Comparison of ENCODE assay signal across 13 cellular contexts in genomic region chr17:50059759-50060273, GRCh38. TPM values are rescaled to one million over a fixed set of nuclear protein-coding genes. Genes with fewer than 3 reads are reported as not detected.
DNase-seq lines count a peak whose midpoint lies in the region; ATAC-seq and TF ChIP-seq lines count a peak whose summit lies in the region.
"Had no signal": no experiment of that assay in that cellular context is flagged by ENCODE, and none has a peak within 500 bp of the region (broad histone marks: within the 10 kb centered on the region; RNA-seq: fewer than 3 reads in every experiment).

No MANE protein-coding gene starts in this region.

- H3K27ac ChIP-seq in suprapubic skin: peak overlapping the region; percentile 68

- DNase-seq in MG63 (peak; percentile 86), chondrocyte (ENCODE audit: low spot score) (peak; percentile 69), kidney tubule cell (ENCODE audit: low spot score) (peak; percentile 55), suprapubic skin (ENCODE audit: low spot score in 2 of 2) (no peak), HUDEP-2 (lab: John Stamatoyannopoulos, UW; ENCODE audit: unreplicated experiment in 76 of 76) (no peak)
- no peak for DNase-seq in naive thymus-derived CD8-positive, alpha-beta T cell
- DNase-seq in activated naive CD4-positive, alpha-beta T cell treated with Interleukin-2 at 50 U/mL for 16 hours: no peak
- DNase-seq: activated naive CD8-positive, alpha-beta T cell treated with anti-CD3 and anti-CD28 coated beads for 36 hours; DMS79; MM.1S; stimulated activated CD8-positive, alpha-beta memory T cell treated with anti-CD3 and anti-CD28 coated beads, Interleukin-4, amount 100 ng/mL, for 48 hours had no signal

- H3K4me1 ChIP-seq in suprapubic skin: peaks cover 85% of the 10 kb centered on the region

- no peak for ATAC-seq in GM19463 (IDR thresholded peaks at IDR 0.05; ENCODE audit: unreplicated experiment)
- ATAC-seq in naive thymus-derived CD8-positive, alpha-beta T cell: no peak
- ATAC-seq: activated CD4-positive, CD25-positive, alpha-beta regulatory T cell treated with anti-CD3 and anti-CD28 coated beads, Interleukin-2, amount 50 U/mL, for 24 hours had no signal

- no peaks in the 10 kb centered on the region for H3K27me3 Mint-ChIP-seq in chondrocyte (ENCODE audit: low read depth)
- peaks cover 0 to 8% (median 0%) of the 10 kb centered on the region in 5 donors for H3K27me3 Mint-ChIP-seq in naive thymus-derived CD8-positive, alpha-beta T cell

- peak overlapping the region; percentile 98 for H3K27ac Mint-ChIP-seq in chondrocyte (ENCODE audit: unreplicated experiment)
- H3K27ac Mint-ChIP-seq in naive thymus-derived CD8-positive, alpha-beta T cell: peak overlapping the region in 2 of 10 donors; percentile 30 to 66
- H3K27ac Mint-ChIP-seq: activated naive CD8-positive, alpha-beta T cell treated with anti-CD3 and anti-CD28 coated beads for 36 hours had no signal

- H3K9me3 ChIP-seq in MG63 (no peaks in the 10 kb centered on the region), suprapubic skin (no peaks in the 10 kb centered on the region)

- TF ChIP-seq POLR2A in suprapubic skin (IDR thresholded peaks at IDR 0.05): no peak

- no peak for TF ChIP-seq EP300 in suprapubic skin (IDR thresholded peaks at IDR 0.05)

- POLR2A ChIA-PET in naive thymus-derived CD8-positive, alpha-beta T cell (lab: Charles Lee): no interaction called here

- peak overlapping the region; percentile 82 for H3K4me3 Mint-ChIP-seq in chondrocyte (ENCODE audit: unreplicated experiment)
- H3K4me3 Mint-ChIP-seq in naive thymus-derived CD8-positive, alpha-beta T cell: no peak overlapping the region
- H3K4me3 Mint-ChIP-seq: activated naive CD8-positive, alpha-beta T cell treated with anti-CD3 and anti-CD28 coated beads for 36 hours had no signal

- peaks cover 3% of the 10 kb centered on the region for H3K36me3 Mint-ChIP-seq in chondrocyte (ENCODE audit: low read depth)
- no peaks in the 10 kb centered on the region for H3K36me3 Mint-ChIP-seq in naive thymus-derived CD8-positive, alpha-beta T cell
- H3K36me3 Mint-ChIP-seq: activated naive CD8-positive, alpha-beta T cell treated with anti-CD3 and anti-CD28 coated beads for 36 hours had no signal

- TF ChIP-seq CTCF in chondrocyte (IDR thresholded peaks at IDR 0.05): no peak
- no peak for TF ChIP-seq CTCF in suprapubic skin (IDR thresholded peaks at IDR 0.05)

- 53% methylated on average over 5 of the region's 5 CpGs for WGBS in suprapubic skin

- H3K27me3 ChIP-seq in MG63 (no peaks in the 10 kb centered on the region), suprapubic skin (no peaks in the 10 kb centered on the region)

- H3K9me3 Mint-ChIP-seq in chondrocyte (ENCODE audit: low read depth): no peaks in the 10 kb centered on the region
- no peaks in the 10 kb centered on the region for H3K9me3 Mint-ChIP-seq in naive thymus-derived CD8-positive, alpha-beta T cell
- H3K9me3 Mint-ChIP-seq: activated naive CD8-positive, alpha-beta T cell treated with anti-CD3 and anti-CD28 coated beads for 36 hours had no signal

- H3K4me3 ChIP-seq in MG63: peak overlapping the region; percentile 13
- H3K4me3 ChIP-seq in suprapubic skin: peak overlapping the region; percentile 25

- H3K36me3 ChIP-seq in MG63: peaks cover 66% of the 10 kb centered on the region
- no peaks in the 10 kb centered on the region for H3K36me3 ChIP-seq in suprapubic skin

- peaks cover 87% of the 10 kb centered on the region for H3K4me1 Mint-ChIP-seq in chondrocyte (ENCODE audit: low read depth)
- H3K4me1 Mint-ChIP-seq in naive thymus-derived CD8-positive, alpha-beta T cell: peaks cover 17 to 26% (median 23%) of the 10 kb centered on the region in 4 donors

RNA-seq across cellular contexts. Expression of gene ITGA3, which starts 3.9 kb away (rescaled TPM):
- total RNA-seq in MG63 (2014; rRNA removed; shearing (Covaris generic); ENCODE audit: low replicate concordance): 162 and 248 TPM in 2 replicates
- total RNA-seq in chondrocyte (85.8 to 236 TPM (median 216 TPM) in 3 replicates), suprapubic skin (100 to 1,000 TPM in 3 of 4 donors, 10 to 100 TPM in 1; 85.9 to 229 (median 198) TPM)
- 1 to 10 TPM; 8.0 to 8.5 TPM for total RNA-seq in naive thymus-derived CD8-positive, alpha-beta T cell
- polyA plus RNA-seq in naive thymus-derived CD8-positive, alpha-beta T cell: 1 to 10 TPM in 2 of 3 donors, under 1 TPM in 1; 0.40 to 1.5 (median 1.4) TPM

RNA-seq across cellular contexts. Expression of gene PDK2, which starts 35.3 kb away (rescaled TPM):
- 16.9 and 25.8 TPM in 2 replicates for total RNA-seq in MG63 (2014; rRNA removed; shearing (Covaris generic); ENCODE audit: low replicate concordance)
- total RNA-seq in chondrocyte (28.9 to 38.0 TPM (median 31.1 TPM) in 3 replicates), suprapubic skin (100 to 1,000 TPM in 2 of 4 donors, 10 to 100 TPM in 2; 33.2 to 114 (median 69.6) TPM)
- total RNA-seq in naive thymus-derived CD8-positive, alpha-beta T cell: 10 to 100 TPM; 44.4 to 45.3 TPM
- polyA plus RNA-seq in naive thymus-derived CD8-positive, alpha-beta T cell: 10 to 100 TPM; 27.9 to 47.4 (median 40.4) TPM

Comparison
In these comparisons a context has a peak if more than half of its experiments do, and no peak if none do; other contexts are left out.
1. DNase-seq: peak in MG63 (single experiment), chondrocyte (single experiment) and kidney tubule cell (single experiment); none in suprapubic skin (0 of 2), naive thymus-derived CD8-positive, alpha-beta T cell (0 of 10), activated naive CD4-positive, alpha-beta T cell treated with Interleukin-2 at 50 U/mL for 16 hours (single experiment) and HUDEP-2 (0 of 76).